8 cellular contexts compared by ENCODE assay signal in the genomic region with DNA sequence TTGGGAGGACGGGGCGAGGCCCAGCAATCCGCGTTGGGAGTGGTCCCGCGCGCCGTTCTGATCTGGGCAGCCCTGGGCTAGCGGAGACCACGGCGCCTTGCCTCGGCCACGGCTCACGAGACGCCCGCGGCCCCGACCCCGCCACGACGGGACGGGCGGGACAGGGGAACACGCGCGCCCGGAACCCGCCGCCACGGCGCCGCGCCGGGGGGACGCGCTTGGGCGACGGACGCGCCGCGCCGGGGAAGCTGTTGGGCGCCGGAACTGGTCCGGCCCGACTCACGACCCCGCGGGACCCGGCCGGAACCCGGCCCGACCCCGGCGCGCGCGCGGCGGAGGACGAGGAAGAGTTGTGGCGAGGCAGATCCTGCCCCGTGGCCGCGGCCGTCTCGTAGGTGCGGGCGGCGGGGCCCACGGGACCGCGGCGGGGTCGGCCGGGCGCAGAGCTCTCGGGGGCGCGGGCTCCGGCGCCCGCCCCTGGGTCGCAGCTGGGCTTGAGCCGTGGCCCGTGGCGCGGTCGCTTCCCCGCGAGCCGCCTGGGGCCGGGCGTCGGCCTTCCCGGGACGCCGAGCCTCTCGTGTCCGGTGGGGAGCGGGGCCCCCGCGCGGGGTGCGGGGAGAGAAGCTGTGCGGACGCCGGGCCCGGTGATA. TPM values are rescaled to one million over a fixed set of nuclear protein-coding genes. Genes with fewer than 3 reads are reported as not detected.
DNase-seq lines count a peak whose midpoint lies in the region; ATAC-seq and TF ChIP-seq lines count a peak whose summit lies in the region.

A gene (plus strand): TSS at position 251 of the 650 bp plus-strand sequence. CDS start 6,830 bp downstream, outside the sequence.

- H3K9ac ChIP-seq in DND-41 (ENCODE audit: low read depth, low read length): peak within 1 kb of the TSS; percentile 93

- H3K4me1 ChIP-seq in DND-41 (ENCODE audit: insufficient read depth, low read length) (peaks cover 32% of the 10 kb centered on the region), OCI-LY7 (ENCODE audit: insufficient read depth, low read length, poor library complexity, severe bottlenecking) (peaks cover 49% of the 10 kb centered on the region), esophagus squamous epithelium (peaks cover 18 to 52% (median 25%) of the 10 kb centered on the region in 3 donors)

- ATAC-seq in DND-41 (ENCODE audit: insufficient read depth, low read depth) (peak; percentile 91), naive B cell (ENCODE audit: low read depth in 2 of 2) (peak; percentile 59 to 79)
- peak; percentile 28 to 55 for ATAC-seq in activated T-cell treated with anti-CD3 and anti-CD28 coated beads, Interleukin-2, amount 50 U/mL, for 72 hours (replicated peaks in 1 of 2)
- peak; percentile 76 for ATAC-seq in stimulated activated memory B cell treated with anti-CD40 and anti-IgM and Interleukin-4, amounts not matched to agents 10 μg/mL and 1 μg/mL and 100 μg/mL, for 72 hours

- peaks cover 14% of the 10 kb centered on the region for H4K20me1 ChIP-seq in DND-41 (ENCODE audit: insufficient read depth, low read length)
- H4K20me1 ChIP-seq in OCI-LY7 (ENCODE audit: insufficient read depth, low read length): no peaks in the 10 kb centered on the region

- H3K9me3 ChIP-seq in DND-41 (ENCODE audit: insufficient read depth, low read length, severe bottlenecking): no peaks in the 10 kb centered on the region
- no peaks in the 10 kb centered on the region for H3K9me3 ChIP-seq in OCI-LY7 (ENCODE audit: low read length)
- H3K9me3 ChIP-seq in esophagus squamous epithelium: no peaks in the 10 kb centered on the region

- intact Hi-C loops in OCI-LY7 (cut with micrococcal nuclease; ENCODE audit: unreplicated experiment): loop anchor here (10.0 kb wide), 1 partner anchor 279 kb away; a partner anchor contains a TSS
- intact Hi-C loops in esophagus squamous epithelium (cut with DNase I): no loop called here

- H3K79me2 ChIP-seq in DND-41 (ENCODE audit: insufficient read depth, low read length): peaks cover 52% of the 10 kb centered on the region
- H3K79me2 ChIP-seq in OCI-LY7 (ENCODE audit: insufficient read depth, low read depth, low read length): peaks cover 38% of the 10 kb centered on the region

- H3K4me2 ChIP-seq in DND-41 (ENCODE audit: insufficient read depth, low read length) (peak within 1 kb of the TSS; percentile 93), OCI-LY7 (ENCODE audit: low read length) (peak within 1 kb of the TSS; percentile 95)

- no TSS peak for BruUV-seq in OCI-LY7 (replicated peaks; lab: Mats Ljungman, UMichigan)

- peak within 1 kb of the TSS; percentile 89 to 100 for H3K4me3 Mint-ChIP-seq in activated T-cell treated with anti-CD3 and anti-CD28 coated beads, Interleukin-2, amount 50 U/mL, for 72 hours
- H3K4me3 Mint-ChIP-seq in naive B cell: peak within 1 kb of the TSS; percentile 90 to 97 (median 94)
- H3K4me3 Mint-ChIP-seq in stimulated activated memory B cell treated with anti-CD40 and anti-IgM and Interleukin-4, amounts not matched to agents 10 μg/mL and 1 μg/mL and 100 μg/mL, for 72 hours: peak within 1 kb of the TSS; percentile 87

- TF ChIP-seq CTCF in DND-41 (IDR thresholded peaks at IDR 0.05; ENCODE audit: borderline replicate concordance, extremely low read depth, low read length, poor library complexity, severe bottlenecking) (no peak), OCI-LY7 (conservative IDR thresholded peaks at IDR 0.05; ENCODE audit: low read length) (no peak), esophagus squamous epithelium (IDR thresholded peaks at IDR 0.05) (no peak)

- peaks cover 2 to 3% of the 10 kb centered on the region in 2 donors for H3K36me3 Mint-ChIP-seq in activated T-cell treated with anti-CD3 and anti-CD28 coated beads, Interleukin-2, amount 50 U/mL, for 72 hours (ENCODE audit: insufficient read depth in 2 of 2)
- no peaks in the 10 kb centered on the region for H3K36me3 Mint-ChIP-seq in naive B cell
- H3K36me3 Mint-ChIP-seq in stimulated activated memory B cell treated with anti-CD40 and anti-IgM and Interleukin-4, amounts not matched to agents 10 μg/mL and 1 μg/mL and 100 μg/mL, for 72 hours: peaks cover 5% of the 10 kb centered on the region

- H3K4me3 ChIP-seq in DND-41 (ENCODE audit: low read depth in 1 of 2, low read length in 2 of 2): peak within 1 kb of the TSS; percentile 56 to 72
- peak within 1 kb of the TSS; percentile 69 for H3K4me3 ChIP-seq in H7 (ENCODE audit: insufficient read depth, low read depth, low read length)
- H3K4me3 ChIP-seq in OCI-LY7 (ENCODE audit: low read depth, low read length, poor library complexity, severe bottlenecking): peak within 1 kb of the TSS; percentile 99
- H3K4me3 ChIP-seq in esophagus squamous epithelium: peak within 1 kb of the TSS; percentile 67 to 92 (median 78)

- DNase-seq in DND-41: peak; percentile 71
- peak; percentile 92 for DNase-seq in H7
- peak; percentile 84 for DNase-seq in OCI-LY7 (ENCODE audit: low spot score)
- peak; percentile 72 to 88 for DNase-seq in activated T-cell treated with anti-CD3 and anti-CD28 coated beads, Interleukin-2, amount 50 U/mL, for 72 hours
- DNase-seq in esophagus squamous epithelium (lab: John Stamatoyannopoulos, UW): no peak
- peak; percentile 71 for DNase-seq in naive B cell
- DNase-seq in NCI-H2029 (lab: John Stamatoyannopoulos, UW): no peak

- CTCF ChIA-PET in OCI-LY7 (lab: Charles Lee; ENCODE audit: unreplicated experiment): interaction anchor here (0.5 kb wide), 1 partner anchor 594 kb away, joined by 8 read pairs; no protein-coding TSS in a partner anchor

- peak within 1 kb of the TSS; percentile 83 for H3K27ac Mint-ChIP-seq in activated T-cell treated with anti-CD3 and anti-CD28 coated beads, Interleukin-2, amount 50 U/mL, for 72 hours
- peak within 1 kb of the TSS; percentile 38 to 97 (median 86) for H3K27ac Mint-ChIP-seq in naive B cell
- peak within 1 kb of the TSS; percentile 83 for H3K27ac Mint-ChIP-seq in stimulated activated memory B cell treated with anti-CD40 and anti-IgM and Interleukin-4, amounts not matched to agents 10 μg/mL and 1 μg/mL and 100 μg/mL, for 72 hours

- H3K27ac ChIP-seq in DND-41 (ENCODE audit: low read length) (peak within 1 kb of the TSS; percentile 80), OCI-LY7 (ENCODE audit: low read depth, low read length, poor library complexity, severe bottlenecking) (peak within 1 kb of the TSS; percentile 98), esophagus squamous epithelium (peak within 1 kb of the TSS; percentile 62 to 84 (median 80))

- no peaks in the 10 kb centered on the region for H3K9me2 ChIP-seq in OCI-LY7 (ENCODE audit: insufficient read depth, low read length)

- WGBS in esophagus squamous epithelium, 2 donors: 0 to 3% methylated on average over 2 to 8 of the region's 110 CpGs

- H3K9me3 Mint-ChIP-seq in activated T-cell treated with anti-CD3 and anti-CD28 coated beads, Interleukin-2, amount 50 U/mL, for 72 hours: no peaks in the 10 kb centered on the region
- no peaks in the 10 kb centered on the region for H3K9me3 Mint-ChIP-seq in naive B cell
- H3K9me3 Mint-ChIP-seq in stimulated activated memory B cell treated with anti-CD40 and anti-IgM and Interleukin-4, amounts not matched to agents 10 μg/mL and 1 μg/mL and 100 μg/mL, for 72 hours: no peaks in the 10 kb centered on the region

- POLR2A ChIA-PET in OCI-LY7 (lab: Charles Lee): interaction anchor here (0.6 kb wide), 2 partner anchors 26 to 29 kb away, joined by 3 read pairs; no protein-coding TSS in a partner anchor

- H3K36me3 ChIP-seq in DND-41 (ENCODE audit: insufficient read depth, low read length): peaks cover 19% of the 10 kb centered on the region
- H3K36me3 ChIP-seq in H7 (replicated peaks; ENCODE audit: control insufficient read depth, insufficient read depth, low read length): no peaks in the 10 kb centered on the region; the same call in 1 of the 2 replicates
- peaks cover 27% of the 10 kb centered on the region for H3K36me3 ChIP-seq in OCI-LY7 (ENCODE audit: insufficient read depth, low read length)
- peaks cover 0 to 2% (median 0%) of the 10 kb centered on the region in 3 donors for H3K36me3 ChIP-seq in esophagus squamous epithelium

- TF ChIP-seq POLR2A in esophagus squamous epithelium (IDR thresholded peaks at IDR 0.05): peak in 1 of 4 donors; percentile 21

- H3K27me3 Mint-ChIP-seq in activated T-cell treated with anti-CD3 and anti-CD28 coated beads, Interleukin-2, amount 50 U/mL, for 72 hours (ENCODE audit: low read depth): no peaks in the 10 kb centered on the region
- peaks cover 15 to 27% (median 21%) of the 10 kb centered on the region in 3 donors for H3K27me3 Mint-ChIP-seq in naive B cell
- peaks cover 17% of the 10 kb centered on the region for H3K27me3 Mint-ChIP-seq in stimulated activated memory B cell treated with anti-CD40 and anti-IgM and Interleukin-4, amounts not matched to agents 10 μg/mL and 1 μg/mL and 100 μg/mL, for 72 hours

- H3K27me3 ChIP-seq in DND-41 (ENCODE audit: insufficient read depth, low read length, poor library complexity) (peaks cover 3% of the 10 kb centered on the region), H7 (ENCODE audit: control insufficient read depth, insufficient read depth, low read length) (peaks cover 3% of the 10 kb centered on the region; the same call in 1 of the 2 replicates), esophagus squamous epithelium (peaks cover 0 to 35% (median 0%) of the 10 kb centered on the region in 4 donors)

- peaks cover 47% of the 10 kb centered on the region for H3K4me1 Mint-ChIP-seq in activated T-cell treated with anti-CD3 and anti-CD28 coated beads, Interleukin-2, amount 50 U/mL, for 72 hours (ENCODE audit: low read depth)
- H3K4me1 Mint-ChIP-seq in naive B cell: peaks cover 37 to 54% (median 44%) of the 10 kb centered on the region in 3 donors
- peaks cover 48% of the 10 kb centered on the region for H3K4me1 Mint-ChIP-seq in stimulated activated memory B cell treated with anti-CD40 and anti-IgM and Interleukin-4, amounts not matched to agents 10 μg/mL and 1 μg/mL and 100 μg/mL, for 72 hours

- H2AFZ ChIP-seq in DND-41 (ENCODE audit: low read depth, low read length) (peak within 1 kb of the TSS; percentile 98), OCI-LY7 (ENCODE audit: low read length) (peak within 1 kb of the TSS; percentile 40; the same call in 1 of the 2 replicates)

RNA-seq across cellular contexts. Expression of the gene that starts here (rescaled TPM):
- total RNA-seq in H7 (2014; rRNA removed; shearing (Covaris generic)): 20.2 and 24.0 TPM in 2 replicates
- 97.9 and 112 TPM in 2 replicates for total RNA-seq in OCI-LY7 (2014; rRNA removed; shearing (Covaris generic))
- total RNA-seq in OCI-LY7 (2022) (143 and 149 TPM in 2 replicates), esophagus squamous epithelium (10 to 100 TPM; 15.1 to 21.1 (median 17.4) TPM)
- 10 to 100 TPM; 50.6 to 66.7 TPM for total RNA-seq in activated T-cell treated with anti-CD3 and anti-CD28 coated beads, Interleukin-2, amount 50 U/mL, for 72 hours
- 10 to 100 TPM; 30.0 to 43.6 (median 33.9) TPM for polyA plus RNA-seq in naive B cell (ENCODE audit: low read depth in 6 of 6)

Comparison
In these comparisons a context has a peak if more than half of its experiments do, and no peak if none do; other contexts are left out.
1. DNase-seq: peak in DND-41 (single experiment), H7 (single experiment), OCI-LY7 (single experiment), activated T-cell treated with anti-CD3 and anti-CD28 coated beads, Interleukin-2, amount 50 U/mL, for 72 hours (2 of 2) and naive B cell (single experiment); none in esophagus squamous epithelium (single experiment) and NCI-H2029 (single experiment).
2. Peak in every context shown above with its lines, with median percentiles within 50 percentile points of each other: ATAC-seq, H3K27ac ChIP-seq, H3K4me3 ChIP-seq, H3K27ac Mint-ChIP-seq and H3K4me3 Mint-ChIP-seq.